Comparison of ENCODE assay signal across 1 cellular context in genomic region chr17:60089097-60089844, GRCh38.
TF ChIP-seq lines count a peak whose summit lies in the region.

No MANE protein-coding gene starts in this region.

TF ChIP-seq in K562, 482 proteins besides CTCF, POLR2A, EP300 and RAD21 (continued from another document):
- TF ChIP-seq VEZF1 (CRISPR knock-in tag; IDR thresholded peaks at IDR 0.05) (peak; percentile 24; the same call in 1 of the 2 replicates), MYBL2 (IDR thresholded peaks at IDR 0.05; ENCODE audit: low read depth) (no peak), MYBL2 (CRISPR knock-in tag; IDR thresholded peaks at IDR 0.05; ENCODE audit: borderline replicate concordance) (no peak), RFX1 (IDR thresholded peaks at IDR 0.05) (peak; percentile 10; the same call in 1 of the 2 replicates)
